8 cellular contexts compared by ENCODE assay signal in genomic region chr22:23787910-23788309, GRCh38. TPM values are rescaled to one million over a fixed set of nuclear protein-coding genes. Genes with fewer than 3 reads are reported as not detected.
DNase-seq lines count a peak whose midpoint lies in the region; ATAC-seq and TF ChIP-seq lines count a peak whose summit lies in the region.

No MANE protein-coding gene starts in this region.

- H3K27ac ChIP-seq in lower lobe of right lung (peak overlapping the region; percentile 99), tibial nerve (peak overlapping the region in 3 of 4 donors; percentile 97 to 100 (median 99))

- peaks cover 26% of the 10 kb centered on the region for H3K36me3 ChIP-seq in lower lobe of right lung
- peaks cover 0 to 11% (median 6%) of the 10 kb centered on the region in 3 donors for H3K36me3 ChIP-seq in tibial nerve

- no peaks in the 10 kb centered on the region for H3K27me3 Mint-ChIP-seq in activated T-cell treated with anti-CD3 and anti-CD28 coated beads, Interleukin-2, amount 50 U/mL, for 4 hours (ENCODE audit: low read depth)

- intact Hi-C loops in lower lobe of right lung (cut with DNase I), result no loop called here

- no peak for DNase-seq in activated T-cell treated with anti-CD3 and anti-CD28 coated beads, Interleukin-2, amount 50 U/mL, for 4 hours
- no peak for DNase-seq in activated T-cell treated with anti-CD3 and anti-CD28 coated beads, Interleukin-2, amount 50 U/mL, for 48 hours
- DNase-seq in astrocyte of the cerebellum (ENCODE audit: low read depth), result no peak
- peak; percentile 6 for DNase-seq in lower lobe of right lung
- DNase-seq in tibial nerve (ENCODE audit: low spot score in 2 of 2), result no peak
- DNase-seq in HCEC 1CT, result no peak

- H3K4me1 ChIP-seq in lower lobe of right lung (peaks cover 35% of the 10 kb centered on the region), tibial nerve (peaks cover 0 to 61% (median 24%) of the 10 kb centered on the region in 4 donors)

- in situ Hi-C loops in astrocyte of the cerebellum (cut with HindIII; ENCODE audit: low sequenced_read_pairs), result no loop called here

- no peaks in the 10 kb centered on the region for H3K27me3 ChIP-seq in lower lobe of right lung (ENCODE audit: low read depth)
- no peaks in the 10 kb centered on the region for H3K27me3 ChIP-seq in tibial nerve

- no peak for TF ChIP-seq EP300 in tibial nerve (IDR thresholded peaks at IDR 0.05)

- peaks cover 40% of the 10 kb centered on the region for H3K4me1 Mint-ChIP-seq in activated T-cell treated with anti-CD3 and anti-CD28 coated beads, Interleukin-2, amount 50 U/mL, for 4 hours (ENCODE audit: low read depth)

- TF ChIP-seq POLR2A in tibial nerve (IDR thresholded peaks at IDR 0.05), result no peak

- peak overlapping the region; percentile 88 for H3K4me3 Mint-ChIP-seq in activated T-cell treated with anti-CD3 and anti-CD28 coated beads, Interleukin-2, amount 50 U/mL, for 4 hours

- TF ChIP-seq CTCF in astrocyte of the cerebellum (IDR thresholded peaks at IDR 0.05; ENCODE audit: low read depth, low read length, missing control alignments) (no peak), lower lobe of right lung (IDR thresholded peaks at IDR 0.05) (no peak), tibial nerve (IDR thresholded peaks at IDR 0.05) (no peak)

- peaks cover 13% of the 10 kb centered on the region for H3K36me3 Mint-ChIP-seq in activated T-cell treated with anti-CD3 and anti-CD28 coated beads, Interleukin-2, amount 50 U/mL, for 4 hours (ENCODE audit: insufficient read depth)

- ATAC-seq in activated T-cell treated with anti-CD3 and anti-CD28 coated beads, Interleukin-2, amount 50 U/mL, for 4 hours, result no peak
- ATAC-seq in lower lobe of right lung, result no peak
- ATAC-seq in HG03342 (IDR thresholded peaks at IDR 0.05; ENCODE audit: unreplicated experiment), result no peak
- no peak for ATAC-seq in HG02571 (IDR thresholded peaks at IDR 0.05; ENCODE audit: unreplicated experiment)

- H3K9me3 ChIP-seq in lower lobe of right lung (no peaks in the 10 kb centered on the region), tibial nerve (no peaks in the 10 kb centered on the region)

- H3K9me3 Mint-ChIP-seq in activated T-cell treated with anti-CD3 and anti-CD28 coated beads, Interleukin-2, amount 50 U/mL, for 4 hours, result no peaks in the 10 kb centered on the region

- 38 to 42% methylated on average over 3 of the region's 3 CpGs for WGBS in tibial nerve, 2 donors

- peak overlapping the region; percentile 86 for H3K4me3 ChIP-seq in astrocyte of the cerebellum (ENCODE audit: low read depth, low read length)
- H3K4me3 ChIP-seq in lower lobe of right lung, result peak overlapping the region; percentile 78
- peak overlapping the region; percentile 62 to 88 (median 84) for H3K4me3 ChIP-seq in tibial nerve

RNA-seq across cellular contexts. Expression of gene SMARCB1, which starts 1.1 kb away (rescaled TPM):
- 100 to 1,000 TPM; 105 to 128 (median 109) TPM for total RNA-seq in activated T-cell treated with anti-CD3 and anti-CD28 coated beads, Interleukin-2, amount 50 U/mL, for 4 hours
- total RNA-seq in lower lobe of right lung (61.3 TPM), tibial nerve (10 to 100 TPM; 31.5 to 53.4 (median 43.8) TPM)

RNA-seq across cellular contexts. Expression of gene MMP11, which starts 15.3 kb away (rescaled TPM):
- total RNA-seq in activated T-cell treated with anti-CD3 and anti-CD28 coated beads, Interleukin-2, amount 50 U/mL, for 4 hours, result 1 to 10 TPM in 1 of 3 donors, under 1 TPM in 2; 0.65 to 2.2 (median 0.69) TPM
- total RNA-seq in lower lobe of right lung (1.9 TPM), tibial nerve (1 to 10 TPM; 4.5 to 7.3 (median 5.6) TPM)

RNA-seq across cellular contexts. Expression of gene CHCHD10, which starts 20.1 kb away (rescaled TPM):
- total RNA-seq in activated T-cell treated with anti-CD3 and anti-CD28 coated beads, Interleukin-2, amount 50 U/mL, for 4 hours, result 100 to 1,000 TPM; 113 to 204 (median 187) TPM
- total RNA-seq in lower lobe of right lung (114 TPM), tibial nerve (10 to 100 TPM in 1 of 4 donors, 1 to 10 TPM in 2, not detected in 1; 3.7 to 14.0 (median 9.6) TPM)

RNA-seq across cellular contexts. Expression of gene C22orf15, which starts 25.1 kb away (rescaled TPM):
- total RNA-seq in activated T-cell treated with anti-CD3 and anti-CD28 coated beads, Interleukin-2, amount 50 U/mL, for 4 hours, result under 1 TPM in 2 of 3 donors, not detected in 1; 0.11 to 0.30 TPM
- total RNA-seq in lower lobe of right lung (5.9 TPM), tibial nerve (under 1 TPM in 1 of 4 donors, not detected in 3; 0.44 TPM)

RNA-seq across cellular contexts. Expression of gene VPREB3, which starts 33.7 kb away (rescaled TPM):
- total RNA-seq in activated T-cell treated with anti-CD3 and anti-CD28 coated beads, Interleukin-2, amount 50 U/mL, for 4 hours, result not detected
- not detected for total RNA-seq in lower lobe of right lung
- total RNA-seq in tibial nerve, result not detected
